In genomic region chr6:2971420-2972218, GRCh38 we compare ENCODE assay signal across 7 cellular contexts. TPM values are rescaled to one million over a fixed set of nuclear protein-coding genes. Genes with fewer than 3 reads are reported as not detected.
DNase-seq lines count a peak whose midpoint lies in the region; ATAC-seq lines count a peak whose summit lies in the region.

Gene SERPINB6 (minus strand): TSS chr6:2971567. CDS start chr6:2959332, 12,235 bp downstream.

- ATAC-seq in GM18867 (IDR thresholded peaks at IDR 0.05; ENCODE audit: unreplicated experiment) (peak; percentile 33), HG03097 (IDR thresholded peaks at IDR 0.05; ENCODE audit: low FRiP score, unreplicated experiment) (no peak)
- peak; percentile 77 for ATAC-seq in stimulated activated memory B cell treated with anti-CD40 and anti-IgM and Interleukin-4, amounts not matched to agents 10 μg/mL and 1 μg/mL and 100 μg/mL, for 72 hours

- H3K9me3 ChIP-seq in mesenchymal stem cell (ENCODE audit: control insufficient read depth, low read length): no peaks in the 10 kb centered on the region

- peak; percentile 28 for DNase-seq in NCI-H774 (lab: John Stamatoyannopoulos, UW)
- peak; percentile 73 for DNase-seq in activated T-cell treated with anti-CD3 and anti-CD28 coated beads, Interleukin-2, amount 50 U/mL, for 24 hours
- no peak for DNase-seq in epithelial cell of prostate (ENCODE audit: low read depth, low spot score)
- DNase-seq in mesenchymal stem cell: peak; percentile 87

- peaks cover 29% of the 10 kb centered on the region for H3K27me3 Mint-ChIP-seq in activated T-cell treated with anti-CD3 and anti-CD28 coated beads, Interleukin-2, amount 50 U/mL, for 24 hours
- no peaks in the 10 kb centered on the region for H3K27me3 Mint-ChIP-seq in stimulated activated memory B cell treated with anti-CD40 and anti-IgM and Interleukin-4, amounts not matched to agents 10 μg/mL and 1 μg/mL and 100 μg/mL, for 72 hours

- H3K4me2 ChIP-seq in mesenchymal stem cell (ENCODE audit: low read length, poor library complexity, severe bottlenecking): peak within 1 kb of the TSS; percentile 89

- H3K27ac Mint-ChIP-seq in activated T-cell treated with anti-CD3 and anti-CD28 coated beads, Interleukin-2, amount 50 U/mL, for 24 hours: peak within 1 kb of the TSS; percentile 89
- peak within 1 kb of the TSS; percentile 90 for H3K27ac Mint-ChIP-seq in stimulated activated memory B cell treated with anti-CD40 and anti-IgM and Interleukin-4, amounts not matched to agents 10 μg/mL and 1 μg/mL and 100 μg/mL, for 72 hours

- H2BK120ac ChIP-seq in mesenchymal stem cell (ENCODE audit: low read depth, low read length): peak within 1 kb of the TSS; percentile 93

- H3K23ac ChIP-seq in mesenchymal stem cell (ENCODE audit: low read length in 2 of 2): peak within 1 kb of the TSS in 1 of 2 experiments; percentile 83

- peak within 1 kb of the TSS in 1 of 2 experiments; percentile 20 for H3K14ac ChIP-seq in mesenchymal stem cell (ENCODE audit: low read length in 2 of 2)

- peak within 1 kb of the TSS; percentile 93 for H3K9ac ChIP-seq in mesenchymal stem cell (ENCODE audit: low read length)

- H3K36me3 ChIP-seq in mesenchymal stem cell (ENCODE audit: control insufficient read depth in 1 of 2, insufficient read depth in 2 of 2, low read depth in 1 of 2, low read length in 2 of 2): peaks cover 0 to 7% of the 10 kb centered on the region in 2 experiments

- peak within 1 kb of the TSS; percentile 57 for H2BK5ac ChIP-seq in mesenchymal stem cell (ENCODE audit: low read depth, low read length, poor library complexity, severe bottlenecking)

- H4K91ac ChIP-seq in mesenchymal stem cell (ENCODE audit: low read length): peak within 1 kb of the TSS; percentile 90

- H3K36me3 Mint-ChIP-seq in activated T-cell treated with anti-CD3 and anti-CD28 coated beads, Interleukin-2, amount 50 U/mL, for 24 hours (ENCODE audit: low read depth): peaks cover 3% of the 10 kb centered on the region
- H3K36me3 Mint-ChIP-seq in stimulated activated memory B cell treated with anti-CD40 and anti-IgM and Interleukin-4, amounts not matched to agents 10 μg/mL and 1 μg/mL and 100 μg/mL, for 72 hours: no peaks in the 10 kb centered on the region

- no peaks in the 10 kb centered on the region for H3K27me3 ChIP-seq in mesenchymal stem cell (ENCODE audit: control insufficient read depth in 1 of 2, insufficient read depth in 1 of 2, low read length in 2 of 2)

- H2BK12ac ChIP-seq in mesenchymal stem cell (ENCODE audit: low read length in 2 of 2): peak within 1 kb of the TSS in 1 of 2 experiments; percentile 90

- peaks cover 2% of the 10 kb centered on the region for H3K9me3 Mint-ChIP-seq in activated T-cell treated with anti-CD3 and anti-CD28 coated beads, Interleukin-2, amount 50 U/mL, for 24 hours
- no peaks in the 10 kb centered on the region for H3K9me3 Mint-ChIP-seq in stimulated activated memory B cell treated with anti-CD40 and anti-IgM and Interleukin-4, amounts not matched to agents 10 μg/mL and 1 μg/mL and 100 μg/mL, for 72 hours

- no peak within 1 kb of the TSS for H2AK5ac ChIP-seq in mesenchymal stem cell (ENCODE audit: low read length, severe bottlenecking)

- peak within 1 kb of the TSS; percentile 90 to 94 for H3K18ac ChIP-seq in mesenchymal stem cell (ENCODE audit: low read depth in 1 of 2, low read length in 2 of 2)

- peak within 1 kb of the TSS; percentile 85 for H3K27ac ChIP-seq in epithelial cell of prostate
- H3K27ac ChIP-seq in mesenchymal stem cell (ENCODE audit: low read length, poor library complexity, severe bottlenecking): peak within 1 kb of the TSS; percentile 89

- peak within 1 kb of the TSS; percentile 85 to 98 for H3K4ac ChIP-seq in mesenchymal stem cell (ENCODE audit: low read depth in 1 of 2, low read length in 2 of 2)

- H3K79me1 ChIP-seq in mesenchymal stem cell (replicated peaks; ENCODE audit: low read length, poor library complexity, severe bottlenecking): peaks cover 7% of the 10 kb centered on the region

- H3K4me3 Mint-ChIP-seq in activated T-cell treated with anti-CD3 and anti-CD28 coated beads, Interleukin-2, amount 50 U/mL, for 24 hours: peak within 1 kb of the TSS; percentile 84
- H3K4me3 Mint-ChIP-seq in stimulated activated memory B cell treated with anti-CD40 and anti-IgM and Interleukin-4, amounts not matched to agents 10 μg/mL and 1 μg/mL and 100 μg/mL, for 72 hours: peak within 1 kb of the TSS; percentile 92

- 8% methylated on average over 51 of the region's 63 CpGs for WGBS in mesenchymal stem cell

- peak within 1 kb of the TSS; percentile 36 for H2AFZ ChIP-seq in mesenchymal stem cell (ENCODE audit: low read depth, low read length)

- peaks cover 49% of the 10 kb centered on the region for H3K4me1 Mint-ChIP-seq in activated T-cell treated with anti-CD3 and anti-CD28 coated beads, Interleukin-2, amount 50 U/mL, for 24 hours (ENCODE audit: low read depth)
- peaks cover 33% of the 10 kb centered on the region for H3K4me1 Mint-ChIP-seq in stimulated activated memory B cell treated with anti-CD40 and anti-IgM and Interleukin-4, amounts not matched to agents 10 μg/mL and 1 μg/mL and 100 μg/mL, for 72 hours

- H3K4me3 ChIP-seq in mesenchymal stem cell (ENCODE audit: insufficient read depth in 1 of 2, low read depth in 1 of 2, low read length in 2 of 2): peak within 1 kb of the TSS; percentile 81 to 85

- H4K8ac ChIP-seq in mesenchymal stem cell (ENCODE audit: low read length): peak within 1 kb of the TSS; percentile 87

- H2BK15ac ChIP-seq in mesenchymal stem cell (ENCODE audit: low read depth, poor library complexity, severe bottlenecking): peak within 1 kb of the TSS; percentile 68

- peaks cover 10% of the 10 kb centered on the region for H3K4me1 ChIP-seq in mesenchymal stem cell (ENCODE audit: control insufficient read depth, insufficient read depth, low read depth, low read length)

RNA-seq across cellular contexts. Expression of gene SERPINB6, which starts in this region (rescaled TPM):
- polyA plus RNA-seq in mesenchymal stem cell (2013, experiment 1 of 2): 173 TPM
- polyA plus RNA-seq in mesenchymal stem cell (2013, experiment 2 of 2): 171 TPM
